In the genomic region with DNA sequence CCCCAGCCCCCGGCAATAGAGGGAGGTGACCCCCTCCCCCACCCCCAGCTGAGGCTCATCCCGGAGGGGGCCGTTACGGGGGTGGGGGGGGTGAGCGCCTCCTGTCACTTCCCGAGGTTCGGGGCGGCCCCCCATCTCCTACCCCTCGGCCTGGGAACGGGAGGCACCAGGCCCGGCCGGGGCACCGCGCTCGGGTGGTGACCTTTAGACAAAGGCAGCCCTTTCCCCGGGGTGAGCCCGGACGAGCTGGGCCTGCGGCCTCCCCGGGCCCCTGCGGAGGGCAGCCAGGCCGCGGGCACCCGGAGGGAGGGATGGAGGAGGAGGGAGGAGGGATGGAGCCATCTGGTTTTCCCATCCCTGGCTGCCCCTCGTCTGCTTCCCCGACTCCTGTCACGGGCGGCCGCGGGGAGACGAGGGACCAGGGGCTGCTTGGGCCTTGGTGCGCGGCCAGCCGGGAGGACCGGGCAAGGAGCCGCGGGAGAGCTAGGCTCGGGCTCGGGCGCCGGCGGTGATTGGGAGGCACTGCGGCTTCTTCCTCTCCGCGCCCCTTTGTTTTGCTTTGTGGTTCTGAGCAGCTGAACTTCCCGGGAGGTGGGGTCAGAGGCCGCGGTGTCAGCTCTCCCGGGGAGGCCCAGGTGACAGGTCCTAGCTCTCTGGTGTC, we compare ENCODE assay signal across 8 cellular contexts. TPM values are rescaled to one million over a fixed set of nuclear protein-coding genes. Genes with fewer than 3 reads are reported as not detected.
A peak's percentile ranks its signal among the peaks of the same experiment; 100 is the strongest.
DNase-seq lines count a peak whose midpoint lies in the region; ATAC-seq and TF ChIP-seq lines count a peak whose summit lies in the region.

No MANE protein-coding gene starts in this region.

- H3K36me3 Mint-ChIP-seq in naive B cell, result peaks cover 0 to 2% of the 10 kb centered on the region in 2 donors

- peak in 1 of 4 donors; percentile 49 for TF ChIP-seq POLR2A in esophagus squamous epithelium (IDR thresholded peaks at IDR 0.05)

- H3K4me1 Mint-ChIP-seq in naive B cell, result peaks cover 31 to 37% (median 35%) of the 10 kb centered on the region in 3 donors

- H3K27ac ChIP-seq in esophagus squamous epithelium (peak overlapping the region; percentile 91 to 100 (median 96)), substantia nigra (ENCODE audit: low read depth, low read length, poor library complexity, severe bottlenecking) (peak overlapping the region; percentile 93)

- H3K4me3 Mint-ChIP-seq in naive B cell, result peak overlapping the region; percentile 77 to 94 (median 88)

- TF ChIP-seq CTCF in GM12865 (IDR thresholded peaks at IDR 0.05; ENCODE audit: insufficient read depth, low read depth, low read length, missing control alignments), result no peak
- peak in 1 of 6 experiments; percentile 8 for TF ChIP-seq CTCF in esophagus squamous epithelium (IDR thresholded peaks at IDR 0.05)
- TF ChIP-seq CTCF in omental fat pad (IDR thresholded peaks at IDR 0.05), result no peak

- H3K36me3 ChIP-seq in esophagus squamous epithelium, result peaks cover 0 to 17% (median 0%) of the 10 kb centered on the region in 3 donors

- no peaks in the 10 kb centered on the region for H3K9me3 Mint-ChIP-seq in naive B cell

- ATAC-seq in naive B cell (ENCODE audit: low read depth in 2 of 2), result no peak
- ATAC-seq in omental fat pad (ENCODE audit: low FRiP score), result no peak

- peak overlapping the region in 3 of 6 donors; percentile 65 to 84 (median 81) for H3K27ac Mint-ChIP-seq in naive B cell

- H3K4me3 ChIP-seq in GM12865 (ENCODE audit: low read depth, low read length) (peak overlapping the region; percentile 56), esophagus squamous epithelium (peak overlapping the region; percentile 69 to 97 (median 82))

- no peaks in the 10 kb centered on the region for H3K9me3 ChIP-seq in esophagus squamous epithelium

- H3K27me3 Mint-ChIP-seq in naive B cell, result peaks cover 0 to 3% (median 0%) of the 10 kb centered on the region in 3 donors

- DNase-seq in GM12865 (ENCODE audit: low read depth), result peak; percentile 53
- DNase-seq in NCI-H510A (lab: John Stamatoyannopoulos, UW), result peak; percentile 33
- peak; percentile 44 for DNase-seq in activated T-helper 1 cell treated with Interleukin-2 at 50 U/mL for 16 hours (ENCODE audit: low read depth)
- no peak for DNase-seq in esophagus squamous epithelium (lab: John Stamatoyannopoulos, UW)
- peak; percentile 28 for DNase-seq in naive B cell
- peak in 35 of 49 donors; percentile 12 to 75 (median 43) for DNase-seq in substantia nigra (lab: John Stamatoyannopoulos, UW)
- DNase-seq in omental fat pad (ENCODE audit: low spot score), result no peak
- DNase-seq in Ammon's horn (ENCODE audit: low spot score), result no peak

- H3K4me1 ChIP-seq in esophagus squamous epithelium, result peaks cover 15 to 57% (median 30%) of the 10 kb centered on the region in 3 donors

- H3K27me3 ChIP-seq in esophagus squamous epithelium, result no peaks in the 10 kb centered on the region

- 0% methylated on average over 7 to 33 of the region's 49 CpGs for WGBS in esophagus squamous epithelium, 2 donors

- intact Hi-C loops in esophagus squamous epithelium (cut with DNase I), result no loop called here

RNA-seq across cellular contexts. Expression of a gene that starts 1.1 kb away (rescaled TPM):
- 10 to 100 TPM in 1 of 4 donors, 1 to 10 TPM in 3; 1.1 to 17.5 (median 7.0) TPM for total RNA-seq in esophagus squamous epithelium
- polyA plus RNA-seq in naive B cell (ENCODE audit: low read depth in 6 of 6), result 1 to 10 TPM in 1 of 6 donors, under 1 TPM in 4, not detected in 1; 0.37 to 1.5 (median 0.83) TPM
- total RNA-seq in omental fat pad, result 10 to 100 TPM in 1 of 4 donors, 1 to 10 TPM in 3; 3.2 to 20.3 (median 6.8) TPM

RNA-seq across cellular contexts. Expression of a gene that starts 37.1 kb away (rescaled TPM):
- total RNA-seq in esophagus squamous epithelium, result under 1 TPM in 1 of 4 donors, not detected in 3; 0.04 TPM
- not detected for polyA plus RNA-seq in naive B cell (ENCODE audit: low read depth in 6 of 6)
- 1 to 10 TPM in 1 of 4 donors, under 1 TPM in 3; 0.37 to 1.2 (median 0.46) TPM for total RNA-seq in omental fat pad

Comparison
In these comparisons a context has a peak if more than half of its experiments do, and no peak if none do; other contexts are left out.
1. DNase-seq: peak in GM12865 (single experiment), NCI-H510A (single experiment), activated T-helper 1 cell treated with Interleukin-2 at 50 U/mL for 16 hours (single experiment), naive B cell (single experiment) and substantia nigra (35 of 49); none in esophagus squamous epithelium (single experiment), omental fat pad (single experiment) and Ammon's horn (single experiment).